ENCODE assay signal across 14 cellular contexts in genomic region chr10:77156406-77156879, GRCh38.
DNase-seq lines count a peak whose midpoint lies in the region; ATAC-seq, FAIRE-seq and TF ChIP-seq lines count a peak whose summit lies in the region.
"Had no signal": no experiment of that assay in that cellular context is flagged by ENCODE, and none has a peak within 500 bp of the region (broad histone marks: within the 10 kb centered on the region; RNA-seq: fewer than 3 reads in every experiment).

No MANE protein-coding gene starts in this region.

- no peaks in the 10 kb centered on the region for H3K4me1 Mint-ChIP-seq in natural killer cell
- H3K4me1 Mint-ChIP-seq: activated B cell treated with CpG ODN at 0.5 μM for 24 hours had no signal

- FAIRE-seq in RCC 7860 (lab: Jason Lieb, UNC), result peak; percentile 98

- H3K27ac Mint-ChIP-seq in natural killer cell, result no peak overlapping the region
- H3K27ac Mint-ChIP-seq: activated B cell treated with CpG ODN at 0.5 μM for 24 hours; activated T-cell treated with anti-CD3 and anti-CD28 coated beads, Interleukin-2, amount 50 U/mL, for 72 hours had no signal

- H3K4me1 ChIP-seq in psoas muscle, result no peaks in the 10 kb centered on the region
- H3K4me1 ChIP-seq: BLaER1 treated with 17β-estradiol and CSF1 and Interleukin-3, amounts not matched to agents 10 nM and 100 nM had no signal

- H3K27ac ChIP-seq in coronary artery (peak overlapping the region in 1 of 2 donors; percentile 72), psoas muscle (no peak overlapping the region)
- H3K27ac ChIP-seq: BLaER1 treated with 17β-estradiol and CSF1 and Interleukin-3, amounts not matched to agents 10 nM and 100 nM had no signal

- TF ChIP-seq CTCF in AG10803 (conservative IDR thresholded peaks at IDR 0.05; ENCODE audit: low read length), result no peak
- TF ChIP-seq CTCF in coronary artery (IDR thresholded peaks at IDR 0.05), result no peak
- TF ChIP-seq CTCF in psoas muscle (IDR thresholded peaks at IDR 0.05), result no peak
- TF ChIP-seq CTCF in natural killer cell (IDR thresholded peaks at IDR 0.05), result no peak

- ATAC-seq in psoas muscle, result no peak
- no peak for ATAC-seq in natural killer cell
- no peak for ATAC-seq in GM19463 (IDR thresholded peaks at IDR 0.05; ENCODE audit: unreplicated experiment)
- ATAC-seq: activated T-cell treated with anti-CD3 and anti-CD28 coated beads, Interleukin-2, amount 50 U/mL, for 72 hours had no signal

- no peaks in the 10 kb centered on the region for H3K36me3 Mint-ChIP-seq in natural killer cell

- intact Hi-C loops in psoas muscle (cut with DNase I) (no loop called here), natural killer cell (cut with micrococcal nuclease) (no loop called here)

- no peaks in the 10 kb centered on the region for H3K27me3 ChIP-seq in psoas muscle (ENCODE audit: insufficient read depth in 3 of 3, low read length in 2 of 3)
- H3K27me3 ChIP-seq: BLaER1 treated with 17β-estradiol and CSF1 and Interleukin-3, amounts not matched to agents 10 nM and 100 nM had no signal

- H3K4me3 ChIP-seq in AG10803 (ENCODE audit: low read length) (no peak overlapping the region), coronary artery (peak overlapping the region; percentile 11), psoas muscle (no peak overlapping the region)
- H3K4me3 ChIP-seq: BLaER1 treated with 17β-estradiol and CSF1 and Interleukin-3, amounts not matched to agents 10 nM and 100 nM had no signal

- H3K4me3 Mint-ChIP-seq in natural killer cell, result no peak overlapping the region
- H3K4me3 Mint-ChIP-seq: activated B cell treated with CpG ODN at 0.5 μM for 24 hours; activated T-cell treated with anti-CD3 and anti-CD28 coated beads, Interleukin-2, amount 50 U/mL, for 72 hours had no signal

- H3K9me3 ChIP-seq in psoas muscle, result no peaks in the 10 kb centered on the region
- H3K9me3 ChIP-seq: BLaER1 treated with 17β-estradiol and CSF1 and Interleukin-3, amounts not matched to agents 10 nM and 100 nM had no signal

- DNase-seq in AG10803 (ENCODE audit: low read depth) (peak; percentile 68), RCC 7860 (ENCODE audit: low spot score) (peak; percentile 85), coronary artery (ENCODE audit: low spot score) (no peak), mucosa of gallbladder (ENCODE audit: low spot score) (peak; percentile 81), psoas muscle (no peak), natural killer cell (no peak), UCSD-AML1 (lab: John Stamatoyannopoulos, UW; ENCODE audit: unreplicated experiment) (no peak)
- DNase-seq: activated B cell treated with CpG ODN at 0.5 μM for 24 hours; activated T-cell treated with anti-CD3 and anti-CD28 coated beads, Interleukin-2, amount 50 U/mL, for 72 hours; cerebellar nuclear complex; head of caudate nucleus; NCI-H2029 treated with DMSO at 0.1 percent for 48 hours had no signal

- no peaks in the 10 kb centered on the region for H3K9me3 Mint-ChIP-seq in natural killer cell
- H3K9me3 Mint-ChIP-seq: activated B cell treated with CpG ODN at 0.5 μM for 24 hours; activated T-cell treated with anti-CD3 and anti-CD28 coated beads, Interleukin-2, amount 50 U/mL, for 72 hours had no signal

- no peaks in the 10 kb centered on the region for H3K36me3 ChIP-seq in psoas muscle (ENCODE audit: insufficient read depth in 1 of 2, low read depth in 1 of 2)
- H3K36me3 ChIP-seq: BLaER1 treated with 17β-estradiol and CSF1 and Interleukin-3, amounts not matched to agents 10 nM and 100 nM had no signal

- 49 to 70% (median 66%) methylated on average over 5 of the region's 5 CpGs for WGBS in psoas muscle, 3 donors

- H3K27me3 Mint-ChIP-seq in natural killer cell (ENCODE audit: low read depth in 2 of 2), result peaks cover under 1 to 16% of the 10 kb centered on the region in 2 donors
- H3K27me3 Mint-ChIP-seq: activated B cell treated with CpG ODN at 0.5 μM for 24 hours had no signal

Comparison
In these comparisons a context has a peak if more than half of its experiments do, and no peak if none do; other contexts are left out.
1. DNase-seq: peak in AG10803 (single experiment), RCC 7860 (single experiment) and mucosa of gallbladder (single experiment); none in coronary artery (single experiment), psoas muscle (0 of 2), natural killer cell (single experiment) and UCSD-AML1 (single experiment).